13 cellular contexts compared by ENCODE assay signal in the genomic region with DNA sequence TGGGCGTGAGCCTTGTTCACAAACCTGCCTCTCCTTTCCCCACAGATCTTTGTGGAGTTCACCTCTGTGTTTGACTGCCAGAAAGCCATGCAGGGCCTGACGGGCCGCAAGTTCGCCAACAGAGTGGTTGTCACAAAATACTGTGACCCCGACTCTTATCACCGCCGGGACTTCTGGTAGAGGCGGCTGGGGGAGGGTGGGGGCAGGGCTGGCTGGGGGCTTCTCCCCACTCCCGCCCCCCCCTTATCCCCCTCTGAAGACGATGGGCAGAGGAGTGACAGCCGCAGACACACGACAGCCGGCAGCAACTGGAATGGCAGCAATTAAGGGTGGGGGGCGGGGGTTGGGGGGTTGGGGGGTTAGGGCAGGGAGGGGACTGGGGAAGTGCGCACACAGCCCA. TPM values are rescaled to one million over a fixed set of nuclear protein-coding genes. Genes with fewer than 3 reads are reported as not detected.
A peak's percentile ranks its signal among the peaks of the same experiment; 100 is the strongest.
DNase-seq lines count a peak whose midpoint lies in the region; ATAC-seq, FAIRE-seq and TF ChIP-seq lines count a peak whose summit lies in the region.
"Had no signal": no experiment of that assay in that cellular context is flagged by ENCODE, and none has a peak within 500 bp of the region (broad histone marks: within the 10 kb centered on the region; RNA-seq: fewer than 3 reads in every experiment).

No MANE protein-coding gene starts in this region.

- intact Hi-C loops in kidney (cut with DNase I), result no loop called here

- H3F3A ChIP-seq in GM23338 (replicated peaks; ENCODE audit: low read depth), result peaks cover 42% of the 10 kb centered on the region

- H3K4me3 Mint-ChIP-seq in GM23338, result peak overlapping the region; percentile 96
- peak overlapping the region; percentile 41 for H3K4me3 Mint-ChIP-seq in activated CD4-positive, alpha-beta memory T cell treated with anti-CD3 and anti-CD28 coated beads, Interleukin-2, amount 10 ng/mL, durations not matched to agents 7 days and 5 days

- POLR2A ChIA-PET in AG04449 (lab: Yijun Ruan, JAX), result no interaction called here
- POLR2A ChIA-PET in activated CD4-positive, alpha-beta memory T cell treated with anti-CD3 and anti-CD28 coated beads, Interleukin-2, amount 10 ng/mL, durations not matched to agents 7 days and 5 days (lab: Charles Lee), result no interaction called here

- H4K20me1 ChIP-seq in GM23338 (replicated peaks; ENCODE audit: insufficient read depth), result peaks cover 41% of the 10 kb centered on the region

- H3K4me3 ChIP-seq in AG04449 (ENCODE audit: low read depth, low read length), result peak overlapping the region; percentile 66; the same call in 1 of the 2 replicates
- no peak overlapping the region for H3K4me3 ChIP-seq in GM23338
- no peak overlapping the region for H3K4me3 ChIP-seq in kidney (ENCODE audit: low read length in 2 of 2)

- peaks cover 61% of the 10 kb centered on the region for H3K79me2 ChIP-seq in GM23338 (replicated peaks; ENCODE audit: insufficient read depth)

- H3K9ac ChIP-seq in kidney (ENCODE audit: low read length in 2 of 2), result no peak overlapping the region

- H3K4me1 ChIP-seq in GM23338 (ENCODE audit: insufficient read depth) (peaks cover 32% of the 10 kb centered on the region), kidney (ENCODE audit: control insufficient read depth in 1 of 2, insufficient read depth in 1 of 2, low read depth in 1 of 2, low read length in 2 of 2) (peaks cover 29 to 35% of the 10 kb centered on the region in 2 donors)

- no peak for FAIRE-seq in kidney (lab: Jason Lieb, UNC)
- FAIRE-seq: endothelial cell of umbilical vein had no signal

- H3K27ac Mint-ChIP-seq in GM23338, result peak overlapping the region; percentile 90
- H3K27ac Mint-ChIP-seq in activated CD4-positive, alpha-beta memory T cell treated with anti-CD3 and anti-CD28 coated beads, Interleukin-2, amount 10 ng/mL, durations not matched to agents 7 days and 5 days, result peak overlapping the region; percentile 51

- DNase-seq in AG04449 (ENCODE audit: low read depth, low spot score) (no peak), GM23338 (ENCODE audit: low spot score) (no peak), kidney (peak; percentile 56), GM10266 (ENCODE audit: extremely low spot score) (no peak)
- no peak for DNase-seq in activated CD4-positive, alpha-beta memory T cell treated with anti-CD3 and anti-CD28 coated beads, Interleukin-2, amount 10 ng/mL, durations not matched to agents 7 days and 5 days
- no peak for DNase-seq in stimulated activated CD4-positive, alpha-beta T cell treated with anti-CD3 and anti-CD28 coated beads, Interleukin-4, amount 100 ng/mL, for 24 hours
- DNase-seq: activated gamma-delta T cell treated with Interleukin-2 at 50 U/mL for 16 hours, NCI-H510A, ovary had no signal

- peaks cover 67% of the 10 kb centered on the region for H3K36me3 Mint-ChIP-seq in GM23338 (ENCODE audit: low read depth)
- peaks cover 65% of the 10 kb centered on the region for H3K36me3 Mint-ChIP-seq in activated CD4-positive, alpha-beta memory T cell treated with anti-CD3 and anti-CD28 coated beads, Interleukin-2, amount 10 ng/mL, durations not matched to agents 7 days and 5 days (ENCODE audit: low read depth)

- H3K27me3 ChIP-seq in GM23338 (ENCODE audit: insufficient read depth), result no peaks in the 10 kb centered on the region
- H3K27me3 ChIP-seq: ovary had no signal

- peaks cover 42% of the 10 kb centered on the region for H3K27me3 Mint-ChIP-seq in GM23338 (ENCODE audit: insufficient read depth, low read depth, poor library complexity)
- H3K27me3 Mint-ChIP-seq in activated CD4-positive, alpha-beta memory T cell treated with anti-CD3 and anti-CD28 coated beads, Interleukin-2, amount 10 ng/mL, durations not matched to agents 7 days and 5 days, result no peaks in the 10 kb centered on the region

- ATAC-seq in GM23338 (no peak), HG03025 (IDR thresholded peaks at IDR 0.05; ENCODE audit: low FRiP score, unreplicated experiment) (no peak), GM19455 (IDR thresholded peaks at IDR 0.05; ENCODE audit: unreplicated experiment) (no peak)

- no peak overlapping the region for H2AFZ ChIP-seq in GM23338

- H3K4me2 ChIP-seq in GM23338, result peak overlapping the region; percentile 56

- H3K27ac ChIP-seq in GM23338 (ENCODE audit: low read depth) (peak overlapping the region; percentile 74), kidney (ENCODE audit: low read depth in 2 of 2, low read length in 2 of 2) (no peak overlapping the region)

- peaks cover 40% of the 10 kb centered on the region for H3K4me1 Mint-ChIP-seq in GM23338
- H3K4me1 Mint-ChIP-seq in activated CD4-positive, alpha-beta memory T cell treated with anti-CD3 and anti-CD28 coated beads, Interleukin-2, amount 10 ng/mL, durations not matched to agents 7 days and 5 days, result peaks cover 60% of the 10 kb centered on the region

- peaks cover 15% of the 10 kb centered on the region for H3K36me3 ChIP-seq in GM23338 (ENCODE audit: insufficient read depth)
- H3K36me3 ChIP-seq in kidney (ENCODE audit: control insufficient read depth in 1 of 2, insufficient read depth in 2 of 2, low read length in 2 of 2), result peaks cover 16 to 23% of the 10 kb centered on the region in 2 donors
- H3K36me3 ChIP-seq: ovary had no signal

- CTCF ChIA-PET in AG04449 (lab: Yijun Ruan, JAX), result interaction anchor here (1.0 to 1.7 kb wide), 4 partner anchors 14 to 41 kb away, joined by 3 to 8 read pairs (median 4); a partner anchor contains a TSS
- CTCF ChIA-PET in activated CD4-positive, alpha-beta memory T cell treated with anti-CD3 and anti-CD28 coated beads, Interleukin-2, amount 10 ng/mL, durations not matched to agents 7 days and 5 days (lab: Charles Lee), result interaction anchor here (1.0 to 1.2 kb wide), 2 partner anchors 19 to 67 kb away, joined by 3 read pairs; no protein-coding TSS in a partner anchor

- no peak for TF ChIP-seq CTCF in AG04449 (IDR thresholded peaks at IDR 0.05; ENCODE audit: insufficient read depth, low read length, missing control alignments)
- TF ChIP-seq CTCF in GM23338 (conservative IDR thresholded peaks at IDR 0.05; ENCODE audit: low read depth in 2 of 2), result no peak
- no peak for TF ChIP-seq CTCF in kidney (IDR thresholded peaks at IDR 0.05; ENCODE audit: borderline replicate concordance, extremely low read depth, insufficient read depth)
- TF ChIP-seq CTCF in GM10266 (IDR thresholded peaks at IDR 0.05; ENCODE audit: control insufficient read depth, insufficient read depth, low read depth, missing control alignments), result no peak

- no peaks in the 10 kb centered on the region for H3K9me3 ChIP-seq in kidney (ENCODE audit: control insufficient read depth in 1 of 2, low read length in 2 of 2)
- H3K9me3 ChIP-seq: ovary, thoracic aorta had no signal

- peaks cover 4% of the 10 kb centered on the region; the same call in 2 of the 3 replicates for H3K9me3 Mint-ChIP-seq in GM23338
- H3K9me3 Mint-ChIP-seq in activated CD4-positive, alpha-beta memory T cell treated with anti-CD3 and anti-CD28 coated beads, Interleukin-2, amount 10 ng/mL, durations not matched to agents 7 days and 5 days, result no peaks in the 10 kb centered on the region

- H3K9me2 ChIP-seq in GM23338 (ENCODE audit: insufficient read depth), result no peaks in the 10 kb centered on the region

TF ChIP-seq in GM23338, 12 proteins besides CTCF, POLR2A, EP300 and RAD21:
- TF ChIP-seq STAT1 (IDR thresholded peaks at IDR 0.05; ENCODE audit: unreplicated experiment), result no peak

RNA-seq across cellular contexts. Expression of a gene that starts 1.1 kb away (rescaled TPM):
- total RNA-seq in GM23338 (2014; rRNA removed; shearing (Covaris generic)), result 208 and 223 TPM in 2 replicates
- polyA plus RNA-seq in GM23338 (2016; fragmentation: Nextera tagmentation; extraction: Ambion mirVana), result 47.1 and 48.9 TPM in 2 replicates
- total RNA-seq in activated CD4-positive, alpha-beta memory T cell treated with anti-CD3 and anti-CD28 coated beads, Interleukin-2, amount 10 ng/mL, durations not matched to agents 7 days and 5 days, result 10 to 100 TPM; 63.9 to 64.5 TPM
- total RNA-seq in kidney, result 145 TPM
- 138 TPM for polyA plus RNA-seq in kidney (ENCODE audit: insufficient read depth, low read depth, low replicate concordance)

RNA-seq across cellular contexts. Expression of a gene that starts 19.1 kb away (rescaled TPM):
- total RNA-seq in GM23338 (2014; rRNA removed; shearing (Covaris generic)), result 233 and 234 TPM in 2 replicates
- polyA plus RNA-seq in GM23338 (2016; fragmentation: Nextera tagmentation; extraction: Ambion mirVana) (73.1 and 75.2 TPM in 2 replicates), kidney (ENCODE audit: insufficient read depth, low read depth, low replicate concordance) (54.8 TPM)
- total RNA-seq in activated CD4-positive, alpha-beta memory T cell treated with anti-CD3 and anti-CD28 coated beads, Interleukin-2, amount 10 ng/mL, durations not matched to agents 7 days and 5 days, result 100 to 1,000 TPM; 204 to 213 TPM
- 161 TPM for total RNA-seq in kidney

RNA-seq across cellular contexts. Expression of a gene that starts 25.9 kb away (rescaled TPM):
- 8.2 and 12.0 TPM in 2 replicates for total RNA-seq in GM23338 (2014; rRNA removed; shearing (Covaris generic))
- polyA plus RNA-seq in GM23338 (2016; fragmentation: Nextera tagmentation; extraction: Ambion mirVana) (17.6 and 19.9 TPM in 2 replicates), kidney (ENCODE audit: insufficient read depth, low read depth, low replicate concordance) (51.9 TPM)
- total RNA-seq in activated CD4-positive, alpha-beta memory T cell treated with anti-CD3 and anti-CD28 coated beads, Interleukin-2, amount 10 ng/mL, durations not matched to agents 7 days and 5 days, result 1 to 10 TPM; 3.7 to 3.8 TPM
- total RNA-seq in kidney, result 22.7 TPM

RNA-seq across cellular contexts. Expression of a gene that starts 30.4 kb away (rescaled TPM):
- 67.2 and 87.6 TPM in 2 replicates for total RNA-seq in GM23338 (2014; rRNA removed; shearing (Covaris generic))
- polyA plus RNA-seq in GM23338 (2016; fragmentation: Nextera tagmentation; extraction: Ambion mirVana) (48.5 and 50.7 TPM in 2 replicates), kidney (ENCODE audit: insufficient read depth, low read depth, low replicate concordance) (22.0 TPM)
- total RNA-seq in activated CD4-positive, alpha-beta memory T cell treated with anti-CD3 and anti-CD28 coated beads, Interleukin-2, amount 10 ng/mL, durations not matched to agents 7 days and 5 days, result 10 to 100 TPM; 26.6 to 30.1 TPM
- total RNA-seq in kidney, result 23.6 TPM

RNA-seq across cellular contexts. Expression of a gene that starts 33.1 kb away (rescaled TPM):
- total RNA-seq in GM23338 (2014; rRNA removed; shearing (Covaris generic)), result 10.9 and 18.7 TPM in 2 replicates
- polyA plus RNA-seq in GM23338 (2016; fragmentation: Nextera tagmentation; extraction: Ambion mirVana), result 23.6 and 23.9 TPM in 2 replicates
- total RNA-seq in activated CD4-positive, alpha-beta memory T cell treated with anti-CD3 and anti-CD28 coated beads, Interleukin-2, amount 10 ng/mL, durations not matched to agents 7 days and 5 days, result 10 to 100 TPM; 35.7 to 39.7 TPM
- total RNA-seq in kidney, result 56.8 TPM
- 47.0 TPM for polyA plus RNA-seq in kidney (ENCODE audit: insufficient read depth, low read depth, low replicate concordance)
